1 cellular context compared by ENCODE assay signal in the genomic region with DNA sequence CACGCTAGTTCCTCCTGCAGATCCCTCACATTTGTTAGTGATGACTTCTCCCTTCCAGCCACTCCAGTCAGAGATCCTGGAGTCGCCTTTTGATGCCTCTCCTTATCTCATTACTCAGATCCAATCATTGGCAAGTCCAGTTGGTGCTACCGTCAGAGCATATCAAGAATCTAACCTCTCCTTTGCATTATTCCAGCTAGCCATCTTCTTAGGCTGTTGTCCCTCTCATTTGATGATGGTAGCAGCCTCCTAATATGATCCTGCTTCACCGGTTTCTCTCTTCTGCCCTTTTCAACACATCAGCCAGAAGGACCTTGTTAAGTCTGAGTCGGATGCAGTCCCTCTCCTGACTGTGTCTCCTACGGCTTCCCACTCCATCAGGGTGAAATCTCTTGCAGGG.
TF ChIP-seq lines count a peak whose summit lies in the region.

No MANE protein-coding gene starts in this region.

TF ChIP-seq in H1, 55 proteins besides CTCF, POLR2A, EP300 and RAD21:
- no peak for TF ChIP-seq FOSL1 (IDR thresholded peaks at IDR 0.05; ENCODE audit: insufficient read depth, low read depth, low read length)
- no peak for TF ChIP-seq TBP (IDR thresholded peaks at IDR 0.05; ENCODE audit: low read depth, low read length)
- TF ChIP-seq RFX5 (IDR thresholded peaks at IDR 0.05; ENCODE audit: borderline replicate concordance, low read depth, low read length) = no peak
- no peak for TF ChIP-seq SP2 (IDR thresholded peaks at IDR 0.05; ENCODE audit: low read length)
- no peak for TF ChIP-seq SRF (IDR thresholded peaks at IDR 0.05; ENCODE audit: low read depth, low read length)
- TF ChIP-seq, protein P1, sequence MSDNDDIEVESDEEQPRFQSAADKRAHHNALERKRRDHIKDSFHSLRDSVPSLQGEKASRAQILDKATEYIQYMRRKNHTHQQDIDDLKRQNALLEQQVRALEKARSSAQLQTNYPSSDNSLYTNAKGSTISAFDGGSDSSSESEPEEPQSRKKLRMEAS (IDR thresholded peaks at IDR 0.05) = no peak
- TF ChIP-seq POLR2AphosphoS5 (IDR thresholded peaks at IDR 0.05; ENCODE audit: low read depth, low read length) = no peak
- TF ChIP-seq CREB1 (IDR thresholded peaks at IDR 0.05) = no peak
- TF ChIP-seq GTF2F1 (IDR thresholded peaks at IDR 0.05; ENCODE audit: borderline replicate concordance, low read depth, low read length) = no peak
- no peak for TF ChIP-seq KDM1A (IDR thresholded peaks at IDR 0.05; ENCODE audit: borderline replicate concordance, low read length)
- TF ChIP-seq SAP30 (IDR thresholded peaks at IDR 0.05; ENCODE audit: insufficient read depth, insufficient replicate concordance, low read length) = no peak
- TF ChIP-seq TCF12 (IDR thresholded peaks at IDR 0.05; ENCODE audit: low read depth, low read length) = no peak
- TF ChIP-seq, protein P2, sequence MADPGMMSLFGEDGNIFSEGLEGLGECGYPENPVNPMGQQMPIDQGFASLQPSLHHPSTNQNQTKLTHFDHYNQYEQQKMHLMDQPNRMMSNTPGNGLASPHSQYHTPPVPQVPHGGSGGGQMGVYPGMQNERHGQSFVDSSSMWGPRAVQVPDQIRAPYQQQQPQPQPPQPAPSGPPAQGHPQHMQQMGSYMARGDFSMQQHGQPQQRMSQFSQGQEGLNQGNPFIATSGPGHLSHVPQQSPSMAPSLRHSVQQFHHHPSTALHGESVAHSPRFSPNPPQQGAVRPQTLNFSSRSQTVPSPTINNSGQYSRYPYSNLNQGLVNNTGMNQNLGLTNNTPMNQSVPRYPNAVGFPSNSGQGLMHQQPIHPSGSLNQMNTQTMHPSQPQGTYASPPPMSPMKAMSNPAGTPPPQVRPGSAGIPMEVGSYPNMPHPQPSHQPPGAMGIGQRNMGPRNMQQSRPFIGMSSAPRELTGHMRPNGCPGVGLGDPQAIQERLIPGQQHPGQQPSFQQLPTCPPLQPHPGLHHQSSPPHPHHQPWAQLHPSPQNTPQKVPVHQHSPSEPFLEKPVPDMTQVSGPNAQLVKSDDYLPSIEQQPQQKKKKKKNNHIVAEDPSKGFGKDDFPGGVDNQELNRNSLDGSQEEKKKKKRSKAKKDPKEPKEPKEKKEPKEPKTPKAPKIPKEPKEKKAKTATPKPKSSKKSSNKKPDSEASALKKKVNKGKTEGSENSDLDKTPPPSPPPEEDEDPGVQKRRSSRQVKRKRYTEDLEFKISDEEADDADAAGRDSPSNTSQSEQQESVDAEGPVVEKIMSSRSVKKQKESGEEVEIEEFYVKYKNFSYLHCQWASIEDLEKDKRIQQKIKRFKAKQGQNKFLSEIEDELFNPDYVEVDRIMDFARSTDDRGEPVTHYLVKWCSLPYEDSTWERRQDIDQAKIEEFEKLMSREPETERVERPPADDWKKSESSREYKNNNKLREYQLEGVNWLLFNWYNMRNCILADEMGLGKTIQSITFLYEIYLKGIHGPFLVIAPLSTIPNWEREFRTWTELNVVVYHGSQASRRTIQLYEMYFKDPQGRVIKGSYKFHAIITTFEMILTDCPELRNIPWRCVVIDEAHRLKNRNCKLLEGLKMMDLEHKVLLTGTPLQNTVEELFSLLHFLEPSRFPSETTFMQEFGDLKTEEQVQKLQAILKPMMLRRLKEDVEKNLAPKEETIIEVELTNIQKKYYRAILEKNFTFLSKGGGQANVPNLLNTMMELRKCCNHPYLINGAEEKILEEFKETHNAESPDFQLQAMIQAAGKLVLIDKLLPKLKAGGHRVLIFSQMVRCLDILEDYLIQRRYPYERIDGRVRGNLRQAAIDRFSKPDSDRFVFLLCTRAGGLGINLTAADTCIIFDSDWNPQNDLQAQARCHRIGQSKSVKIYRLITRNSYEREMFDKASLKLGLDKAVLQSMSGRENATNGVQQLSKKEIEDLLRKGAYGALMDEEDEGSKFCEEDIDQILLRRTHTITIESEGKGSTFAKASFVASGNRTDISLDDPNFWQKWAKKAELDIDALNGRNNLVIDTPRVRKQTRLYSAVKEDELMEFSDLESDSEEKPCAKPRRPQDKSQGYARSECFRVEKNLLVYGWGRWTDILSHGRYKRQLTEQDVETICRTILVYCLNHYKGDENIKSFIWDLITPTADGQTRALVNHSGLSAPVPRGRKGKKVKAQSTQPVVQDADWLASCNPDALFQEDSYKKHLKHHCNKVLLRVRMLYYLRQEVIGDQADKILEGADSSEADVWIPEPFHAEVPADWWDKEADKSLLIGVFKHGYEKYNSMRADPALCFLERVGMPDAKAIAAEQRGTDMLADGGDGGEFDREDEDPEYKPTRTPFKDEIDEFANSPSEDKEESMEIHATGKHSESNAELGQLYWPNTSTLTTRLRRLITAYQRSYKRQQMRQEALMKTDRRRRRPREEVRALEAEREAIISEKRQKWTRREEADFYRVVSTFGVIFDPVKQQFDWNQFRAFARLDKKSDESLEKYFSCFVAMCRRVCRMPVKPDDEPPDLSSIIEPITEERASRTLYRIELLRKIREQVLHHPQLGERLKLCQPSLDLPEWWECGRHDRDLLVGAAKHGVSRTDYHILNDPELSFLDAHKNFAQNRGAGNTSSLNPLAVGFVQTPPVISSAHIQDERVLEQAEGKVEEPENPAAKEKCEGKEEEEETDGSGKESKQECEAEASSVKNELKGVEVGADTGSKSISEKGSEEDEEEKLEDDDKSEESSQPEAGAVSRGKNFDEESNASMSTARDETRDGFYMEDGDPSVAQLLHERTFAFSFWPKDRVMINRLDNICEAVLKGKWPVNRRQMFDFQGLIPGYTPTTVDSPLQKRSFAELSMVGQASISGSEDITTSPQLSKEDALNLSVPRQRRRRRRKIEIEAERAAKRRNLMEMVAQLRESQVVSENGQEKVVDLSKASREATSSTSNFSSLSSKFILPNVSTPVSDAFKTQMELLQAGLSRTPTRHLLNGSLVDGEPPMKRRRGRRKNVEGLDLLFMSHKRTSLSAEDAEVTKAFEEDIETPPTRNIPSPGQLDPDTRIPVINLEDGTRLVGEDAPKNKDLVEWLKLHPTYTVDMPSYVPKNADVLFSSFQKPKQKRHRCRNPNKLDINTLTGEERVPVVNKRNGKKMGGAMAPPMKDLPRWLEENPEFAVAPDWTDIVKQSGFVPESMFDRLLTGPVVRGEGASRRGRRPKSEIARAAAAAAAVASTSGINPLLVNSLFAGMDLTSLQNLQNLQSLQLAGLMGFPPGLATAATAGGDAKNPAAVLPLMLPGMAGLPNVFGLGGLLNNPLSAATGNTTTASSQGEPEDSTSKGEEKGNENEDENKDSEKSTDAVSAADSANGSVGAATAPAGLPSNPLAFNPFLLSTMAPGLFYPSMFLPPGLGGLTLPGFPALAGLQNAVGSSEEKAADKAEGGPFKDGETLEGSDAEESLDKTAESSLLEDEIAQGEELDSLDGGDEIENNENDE (IDR thresholded peaks at IDR 0.05; ENCODE audit: insufficient replicate concordance, low read length) = no peak
- TF ChIP-seq NANOG (IDR thresholded peaks at IDR 0.05; ENCODE audit: insufficient read depth, low read depth, low read length, poor library complexity, severe bottlenecking) = no peak
- no peak for TF ChIP-seq SIRT6 (IDR thresholded peaks at IDR 0.05; ENCODE audit: low read length)
- no peak for TF ChIP-seq BRCA1 (IDR thresholded peaks at IDR 0.05; ENCODE audit: low read depth, low read length)
